ENCODE assay signal across 13 cellular contexts in the genomic region with DNA sequence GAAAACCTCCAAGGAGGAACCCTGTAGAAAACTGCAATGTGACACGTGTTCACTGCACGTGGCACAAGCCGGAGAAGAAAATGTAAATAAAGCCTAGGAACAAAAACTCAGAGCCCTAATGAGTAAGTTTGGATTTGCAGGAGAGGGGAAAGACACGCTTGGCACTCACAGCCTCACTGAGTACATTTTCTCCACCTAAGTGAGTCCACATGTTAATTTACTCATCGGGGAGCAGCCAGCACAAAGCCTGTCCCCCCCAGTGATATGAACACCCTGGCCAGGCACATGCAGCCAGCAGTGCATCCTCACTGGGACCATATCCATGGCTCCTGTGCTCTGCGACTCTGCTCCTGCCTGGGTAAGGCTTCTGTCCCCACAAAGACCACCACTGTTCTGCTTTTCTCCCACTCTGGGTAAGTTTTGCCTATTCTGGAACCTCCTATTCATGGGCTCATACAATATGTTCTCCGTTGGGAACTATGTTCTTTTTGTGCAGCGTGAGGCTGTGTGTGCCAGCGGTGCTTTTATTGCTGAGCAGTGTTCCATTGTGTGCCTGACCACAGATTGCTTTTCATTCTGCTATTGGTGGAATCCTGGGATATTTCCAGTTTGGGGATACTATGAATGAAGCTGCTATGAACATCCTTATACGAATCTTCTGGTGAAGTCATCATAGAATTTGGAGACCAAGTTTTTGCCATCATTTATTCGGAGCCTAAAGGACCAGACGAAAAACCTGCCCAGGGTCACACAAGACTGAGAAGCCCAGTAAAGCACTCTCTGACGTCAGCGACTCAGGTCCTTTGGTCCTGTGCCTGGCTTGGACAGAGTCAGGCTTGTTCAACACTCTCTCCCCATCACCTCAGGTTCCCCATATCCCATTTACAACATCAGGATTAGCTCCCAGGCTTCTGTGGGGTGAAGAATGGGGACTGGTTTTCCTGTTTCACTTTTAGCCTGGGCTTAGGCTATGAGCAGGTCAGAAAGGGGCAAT. TPM values are rescaled to one million over a fixed set of nuclear protein-coding genes. Genes with fewer than 3 reads are reported as not detected.
A peak's percentile ranks its signal among the peaks of the same experiment; 100 is the strongest.
DNase-seq lines count a peak whose midpoint lies in the region; ATAC-seq, FAIRE-seq and TF ChIP-seq lines count a peak whose summit lies in the region.
"Had no signal": no experiment of that assay in that cellular context is flagged by ENCODE, and none has a peak within 500 bp of the region (broad histone marks: within the 10 kb centered on the region; RNA-seq: fewer than 3 reads in every experiment).

No MANE protein-coding gene starts in this region.

- H3K4me3 Mint-ChIP-seq in activated B cell treated with CpG ODN at 0.5 μM for 24 hours = peak overlapping the region; percentile 36
- H3K4me3 Mint-ChIP-seq in activated CD4-positive, alpha-beta memory T cell treated with anti-CD3 and anti-CD28 coated beads for 36 hours = no peak overlapping the region

- H3K4me1 ChIP-seq in left lung = peaks cover 6 to 15% of the 10 kb centered on the region in 2 donors
- H3K4me1 ChIP-seq: body of pancreas had no signal

- intact Hi-C loops in activated B cell treated with CpG ODN at 0.5 μM for 24 hours (cut with micrococcal nuclease) = loop anchor here (5.0 kb wide), 1 partner anchor 157 kb away; no protein-coding TSS in a partner anchor
- intact Hi-C loops in left lung (cut with DNase I) = no loop called here
- intact Hi-C loops in activated CD4-positive, alpha-beta memory T cell treated with anti-CD3 and anti-CD28 coated beads for 36 hours (cut with micrococcal nuclease) = no loop called here

- no peaks in the 10 kb centered on the region for H3K27me3 Mint-ChIP-seq in activated B cell treated with CpG ODN at 0.5 μM for 24 hours
- H3K27me3 Mint-ChIP-seq in activated CD4-positive, alpha-beta memory T cell treated with anti-CD3 and anti-CD28 coated beads for 36 hours = no peaks in the 10 kb centered on the region

- no peak for TF ChIP-seq CTCF in activated B cell treated with CpG ODN at 0.5 μM for 24 hours (IDR thresholded peaks at IDR 0.05)
- TF ChIP-seq CTCF in left lung (IDR thresholded peaks at IDR 0.05) = no peak

- FAIRE-seq in GM12891 (lab: Jason Lieb, UNC) = peak; percentile 41

- no peaks in the 10 kb centered on the region for H3K36me3 ChIP-seq in left lung

- POLR2A ChIA-PET in activated B cell treated with CpG ODN at 0.5 μM for 24 hours (lab: Charles Lee) = no interaction called here
- POLR2A ChIA-PET in activated CD4-positive, alpha-beta memory T cell treated with anti-CD3 and anti-CD28 coated beads for 36 hours (lab: Charles Lee) = no interaction called here

- no peak for TF ChIP-seq POLR2A in GM12891 (IDR thresholded peaks at IDR 0.05; ENCODE audit: low read depth, low read length)

- peak overlapping the region; percentile 92 for H3K27ac Mint-ChIP-seq in activated B cell treated with CpG ODN at 0.5 μM for 24 hours
- H3K27ac Mint-ChIP-seq in activated CD4-positive, alpha-beta memory T cell treated with anti-CD3 and anti-CD28 coated beads for 36 hours = no peak overlapping the region

- no peaks in the 10 kb centered on the region for H3K27me3 ChIP-seq in left lung
- H3K27me3 ChIP-seq: body of pancreas had no signal

- H3K27ac ChIP-seq in left lung (peak overlapping the region in 1 of 2 donors; percentile 42), substantia nigra (ENCODE audit: low read depth, low read length, poor library complexity, severe bottlenecking) (peak overlapping the region; percentile 3)
- H3K27ac ChIP-seq: SK-N-MC had no signal

- CTCF ChIA-PET in activated B cell treated with CpG ODN at 0.5 μM for 24 hours (lab: Charles Lee) = interaction anchor here (1.9 to 2.0 kb wide), 2 partner anchors 17 to 101 kb away, joined by 4 to 7 read pairs; a partner anchor contains a TSS
- CTCF ChIA-PET in activated CD4-positive, alpha-beta memory T cell treated with anti-CD3 and anti-CD28 coated beads for 36 hours (lab: Charles Lee) = no interaction called here

- DNase-seq in GM12891 (ENCODE audit: insufficient read length, low spot score) = no peak
- no peak for DNase-seq in activated B cell treated with CpG ODN at 0.5 μM for 24 hours
- no peak for DNase-seq in left lung
- DNase-seq in substantia nigra (lab: John Stamatoyannopoulos, UW) = peak in 15 of 49 donors; percentile 7 to 64 (median 29)
- no peak for DNase-seq in activated CD4-positive, alpha-beta memory T cell treated with anti-CD3 and anti-CD28 coated beads for 36 hours
- DNase-seq in occipital lobe (lab: John Stamatoyannopoulos, UW) = no peak
- DNase-seq in NCI-H748 treated with DMSO at 0.1 percent for 48 hours (lab: John Stamatoyannopoulos, UW) = no peak
- DNase-seq: activated CD4-positive, alpha-beta T cell treated with anti-CD3 and anti-CD28 coated beads, Interleukin-2, amount 50 U/mL, for 48 hours; NCI-H446 treated with DMSO at 0.1 percent for 48 hours had no signal

- no peaks in the 10 kb centered on the region for H3K36me3 Mint-ChIP-seq in activated B cell treated with CpG ODN at 0.5 μM for 24 hours (ENCODE audit: low read depth)
- H3K36me3 Mint-ChIP-seq in activated CD4-positive, alpha-beta memory T cell treated with anti-CD3 and anti-CD28 coated beads for 36 hours = no peaks in the 10 kb centered on the region

- peaks cover 49% of the 10 kb centered on the region for H3K4me1 Mint-ChIP-seq in activated B cell treated with CpG ODN at 0.5 μM for 24 hours
- peaks cover 32% of the 10 kb centered on the region for H3K4me1 Mint-ChIP-seq in activated CD4-positive, alpha-beta memory T cell treated with anti-CD3 and anti-CD28 coated beads for 36 hours (ENCODE audit: low read depth)

- ATAC-seq in activated B cell treated with CpG ODN at 0.5 μM for 24 hours (ENCODE audit: low read depth) (no peak), left lung (peak; percentile 29), HG03354 (IDR thresholded peaks at IDR 0.05; ENCODE audit: poor library complexity, severe bottlenecking, unreplicated experiment) (no peak)
- ATAC-seq: body of pancreas had no signal

- H3K9me3 Mint-ChIP-seq in activated B cell treated with CpG ODN at 0.5 μM for 24 hours = no peaks in the 10 kb centered on the region
- no peaks in the 10 kb centered on the region for H3K9me3 Mint-ChIP-seq in activated CD4-positive, alpha-beta memory T cell treated with anti-CD3 and anti-CD28 coated beads for 36 hours

- H3K4me3 ChIP-seq in left lung = no peak overlapping the region
- H3K4me3 ChIP-seq: body of pancreas, SK-N-MC had no signal

- H3K9me3 ChIP-seq in left lung = no peaks in the 10 kb centered on the region
- H3K9me3 ChIP-seq: body of pancreas had no signal

TF ChIP-seq in GM12891, 5 proteins besides CTCF, POLR2A, EP300 and RAD21:
- TF ChIP-seq SPI1 (IDR thresholded peaks at IDR 0.05; ENCODE audit: low read depth, low read length) = no peak
- no peak for TF ChIP-seq TAF1 (IDR thresholded peaks at IDR 0.05; ENCODE audit: low read depth, low read length)
- no peak for TF ChIP-seq PAX5 (IDR thresholded peaks at IDR 0.05; ENCODE audit: insufficient read depth, low read length, severe bottlenecking)
- TF ChIP-seq POLR2AphosphoS5 (IDR thresholded peaks at IDR 0.05; ENCODE audit: low read depth, low read length) = no peak
- no peak for TF ChIP-seq POU2F2 (IDR thresholded peaks at IDR 0.05; ENCODE audit: low read depth, low read length)

RNA-seq across cellular contexts. Expression of a gene that starts 53.3 kb away (rescaled TPM):
- not detected for polyA plus RNA-seq in GM12891 (2012; ENCODE audit: low read depth, missing spikeins)
- total RNA-seq in activated B cell treated with CpG ODN at 0.5 μM for 24 hours (0.51 TPM in 1 of 2 replicates, not detected in the other), left lung (1 to 10 TPM; 2.1 to 3.4 TPM), occipital lobe (31.4 TPM)
- under 1 TPM; 0.86 to 0.97 TPM for total RNA-seq in activated CD4-positive, alpha-beta memory T cell treated with anti-CD3 and anti-CD28 coated beads for 36 hours
- total RNA-seq: LHCN-M2 had no signal
